Comparison of ENCODE assay signal across 8 cellular contexts in genomic region chr16:67892375-67892774, GRCh38. TPM values are rescaled to one million over a fixed set of nuclear protein-coding genes. Genes with fewer than 3 reads are reported as not detected.
DNase-seq lines count a peak whose midpoint lies in the region; ATAC-seq and TF ChIP-seq lines count a peak whose summit lies in the region.

No MANE protein-coding gene starts in this region.

- no peaks in the 10 kb centered on the region for H3F3A ChIP-seq in OCI-LY1 (ENCODE audit: insufficient read depth, low read length)

- H3K4me3 Mint-ChIP-seq in CD4-positive, alpha-beta memory T cell = peak overlapping the region; percentile 84 to 97 (median 92)

- POLR2A ChIA-PET in CD4-positive, alpha-beta memory T cell (lab: Charles Lee; ENCODE audit: partially characterized antibody) = interaction anchor here (0.8 to 3.4 kb wide), 13 partner anchors 9 to 232 kb away, joined by 3 to 28 read pairs (median 4); partner anchors contain the start of genes ACD, CTRL, EDC4 and NFATC3

- intact Hi-C loops in CD4-positive, alpha-beta memory T cell (cut with micrococcal nuclease) = no loop called here

- peak overlapping the region; percentile 86 to 98 (median 94) for H3K27ac Mint-ChIP-seq in CD4-positive, alpha-beta memory T cell

- H3K36me3 ChIP-seq in CD4-positive, alpha-beta memory T cell (ENCODE audit: insufficient read depth, low read length) = no peaks in the 10 kb centered on the region
- H3K36me3 ChIP-seq in OCI-LY1 (ENCODE audit: insufficient read depth, low read length) (no peaks in the 10 kb centered on the region), endocrine pancreas (ENCODE audit: control insufficient read depth, insufficient read depth, low read length) (no peaks in the 10 kb centered on the region), neutrophil (no peaks in the 10 kb centered on the region)

- peaks cover 0 to 7% of the 10 kb centered on the region in 2 donors for H3K36me3 Mint-ChIP-seq in CD4-positive, alpha-beta memory T cell

- no peaks in the 10 kb centered on the region for H3K9me3 Mint-ChIP-seq in CD4-positive, alpha-beta memory T cell

- no peaks in the 10 kb centered on the region for H3K27me3 Mint-ChIP-seq in CD4-positive, alpha-beta memory T cell

- H4K20me1 ChIP-seq in OCI-LY1 (ENCODE audit: insufficient read depth, low read length) = no peaks in the 10 kb centered on the region

- H3K79me2 ChIP-seq in OCI-LY1 (ENCODE audit: insufficient read depth, low read length) = peaks cover 18% of the 10 kb centered on the region

- H3K27ac ChIP-seq in CD4-positive, alpha-beta memory T cell (ENCODE audit: low read depth, low read length) = peak overlapping the region; percentile 95
- H3K27ac ChIP-seq in OCI-LY1 (ENCODE audit: low read depth, low read length, poor library complexity, severe bottlenecking) = no peak overlapping the region
- H3K27ac ChIP-seq in neutrophil = peak overlapping the region; percentile 90

- ATAC-seq in GM18873 (IDR thresholded peaks at IDR 0.05; ENCODE audit: low FRiP score, unreplicated experiment) = no peak

- H3K4me3 ChIP-seq in CD4-positive, alpha-beta memory T cell (ENCODE audit: low read length in 2 of 2) = peak overlapping the region; percentile 76 to 90
- H3K4me3 ChIP-seq in OCI-LY1 (ENCODE audit: low read depth, low read length, poor library complexity, severe bottlenecking) = peak overlapping the region; percentile 61
- peak overlapping the region; percentile 75 for H3K4me3 ChIP-seq in endocrine pancreas (ENCODE audit: control insufficient read depth, insufficient read depth, low read length)
- peak overlapping the region; percentile 85 to 89 for H3K4me3 ChIP-seq in neutrophil (ENCODE audit: low read depth in 1 of 2, low read length in 1 of 2)

- H3K4me1 ChIP-seq in CD4-positive, alpha-beta memory T cell (ENCODE audit: insufficient read depth, low read length) = peaks cover 20% of the 10 kb centered on the region
- H3K4me1 ChIP-seq in OCI-LY1 (ENCODE audit: insufficient read depth, low read length, severe bottlenecking) = peaks cover 19% of the 10 kb centered on the region
- H3K4me1 ChIP-seq in endocrine pancreas (ENCODE audit: control insufficient read depth, insufficient read depth, low read length) = no peaks in the 10 kb centered on the region
- H3K4me1 ChIP-seq in neutrophil (ENCODE audit: control insufficient read depth in 1 of 2, insufficient read depth in 1 of 2, low read depth in 1 of 2, low read length in 1 of 2) = peaks cover 20 to 22% of the 10 kb centered on the region in 2 experiments

- H3K9me2 ChIP-seq in OCI-LY1 (ENCODE audit: low read depth, low read length) = no peaks in the 10 kb centered on the region

- H2AFZ ChIP-seq in OCI-LY1 (ENCODE audit: low read length) = no peak overlapping the region

- peak overlapping the region; percentile 78 for H3K4me2 ChIP-seq in OCI-LY1 (ENCODE audit: low read length)

- H3K9ac ChIP-seq in OCI-LY1 (ENCODE audit: low read length) = peak overlapping the region; percentile 66
- H3K9ac ChIP-seq in endocrine pancreas (ENCODE audit: control insufficient read depth, insufficient read depth, low read length) = no peak overlapping the region

- TF ChIP-seq CTCF in OCI-LY1 (IDR thresholded peaks at IDR 0.05; ENCODE audit: low read length) = no peak
- TF ChIP-seq CTCF in neutrophil (IDR thresholded peaks at IDR 0.05) = no peak

- no peaks in the 10 kb centered on the region for H3K9me3 ChIP-seq in CD4-positive, alpha-beta memory T cell (ENCODE audit: control insufficient read depth in 1 of 2, low read length in 2 of 2)
- no peaks in the 10 kb centered on the region for H3K9me3 ChIP-seq in OCI-LY1 (ENCODE audit: low read length)
- H3K9me3 ChIP-seq in endocrine pancreas (ENCODE audit: control insufficient read depth, low read length) = no peaks in the 10 kb centered on the region
- no peaks in the 10 kb centered on the region for H3K9me3 ChIP-seq in neutrophil

- DNase-seq in CD4-positive, alpha-beta memory T cell = no peak
- DNase-seq in hepatic stellate cell (ENCODE audit: low spot score) (no peak), HCEC 1CT (no peak)
- DNase-seq in stimulated activated CD4-positive, alpha-beta T cell treated with anti-CD3 and anti-CD28 coated beads, Interleukin-1b, Interleukin-23, amount 100 ng/mL, for 48 hours = no peak

- no peaks in the 10 kb centered on the region for H3K27me3 ChIP-seq in CD4-positive, alpha-beta memory T cell (ENCODE audit: insufficient read depth, low read length)
- H3K27me3 ChIP-seq in OCI-LY1 (ENCODE audit: insufficient read depth, low read length) = no peaks in the 10 kb centered on the region
- no peaks in the 10 kb centered on the region for H3K27me3 ChIP-seq in endocrine pancreas (ENCODE audit: control insufficient read depth, insufficient read depth, low read length)
- H3K27me3 ChIP-seq in neutrophil = no peaks in the 10 kb centered on the region

- CTCF ChIA-PET in CD4-positive, alpha-beta memory T cell (lab: Charles Lee; ENCODE audit: partially characterized antibody) = interaction anchor here (0.7 to 3.8 kb wide), 4 partner anchors 9 to 148 kb away, joined by 3 to 24 read pairs (median 4); no protein-coding TSS in a partner anchor

- peaks cover 12 to 46% (median 37%) of the 10 kb centered on the region in 4 donors for H3K4me1 Mint-ChIP-seq in CD4-positive, alpha-beta memory T cell

RNA-seq across cellular contexts. Expression of gene PSKH1, which starts 0.7 kb away (rescaled TPM):
- 10 to 100 TPM; 22.3 to 25.1 TPM for total RNA-seq in CD4-positive, alpha-beta memory T cell
- polyA plus RNA-seq in CD4-positive, alpha-beta memory T cell = 10 to 100 TPM; 19.4 to 25.3 TPM

RNA-seq across cellular contexts. Expression of gene NRN1L, which starts 7.7 kb away (rescaled TPM):
- total RNA-seq in CD4-positive, alpha-beta memory T cell = 1 to 10 TPM; 5.9 to 7.0 TPM
- polyA plus RNA-seq in CD4-positive, alpha-beta memory T cell = under 1 TPM; 0.81 to 0.96 TPM

RNA-seq across cellular contexts. Expression of gene EDC4, which starts 19.5 kb away (rescaled TPM):
- total RNA-seq in CD4-positive, alpha-beta memory T cell = 100 to 1,000 TPM; 141 to 144 TPM
- 10 to 100 TPM; 18.5 to 37.3 TPM for polyA plus RNA-seq in CD4-positive, alpha-beta memory T cell

RNA-seq across cellular contexts. Expression of gene CTRL, which starts 39.3 kb away (rescaled TPM):
- 1 to 10 TPM; 5.1 to 8.6 TPM for total RNA-seq in CD4-positive, alpha-beta memory T cell
- polyA plus RNA-seq in CD4-positive, alpha-beta memory T cell = 1 to 10 TPM in 1 of 2 donors, under 1 TPM in 1; 0.41 to 1.8 TPM

RNA-seq across cellular contexts. Expression of gene PSMB10, which starts 44.3 kb away (rescaled TPM):
- total RNA-seq in CD4-positive, alpha-beta memory T cell = 100 to 1,000 TPM; 147 to 152 TPM
- polyA plus RNA-seq in CD4-positive, alpha-beta memory T cell = 100 to 1,000 TPM; 461 to 777 TPM
